ENCODE assay signal across 21 cellular contexts in the genomic region with DNA sequence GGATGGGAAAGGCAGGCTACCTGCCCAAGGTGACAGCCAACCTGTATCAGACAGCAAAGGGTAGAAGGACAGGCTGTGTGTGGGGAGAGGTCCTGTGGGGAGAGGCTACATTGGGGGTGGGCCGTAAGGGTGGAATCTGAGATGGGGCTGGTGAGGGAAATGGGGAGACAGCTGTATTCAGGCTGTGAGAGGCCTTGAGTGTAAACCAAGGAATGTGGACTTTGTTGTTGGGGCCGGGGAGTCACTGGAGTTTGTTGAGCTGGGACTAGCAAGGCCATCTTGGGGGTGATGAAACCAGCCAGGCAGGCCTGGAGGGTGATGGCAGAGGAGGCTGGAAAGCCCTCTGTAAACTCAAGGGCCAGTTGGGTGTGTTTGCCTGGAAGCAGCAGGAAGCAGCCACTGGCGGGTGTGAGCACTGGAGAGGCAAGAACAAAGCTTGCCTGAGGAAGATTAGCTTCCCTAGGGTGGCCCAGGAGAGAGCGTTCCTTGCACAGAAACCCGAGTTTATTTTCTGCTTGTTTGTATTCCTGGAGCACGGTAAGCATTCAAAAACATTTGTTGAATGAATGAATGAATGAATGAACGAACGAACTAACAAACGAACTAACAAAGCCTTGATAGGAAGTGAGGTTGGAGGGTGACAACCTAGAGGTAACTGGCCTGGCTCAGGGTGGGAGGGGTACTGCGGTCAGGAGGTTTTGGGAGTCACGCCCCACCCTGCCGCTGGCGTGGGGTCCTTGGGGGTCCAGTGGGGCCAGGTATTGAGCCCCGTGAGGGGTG. TPM values are rescaled to one million over a fixed set of nuclear protein-coding genes. Genes with fewer than 3 reads are reported as not detected.
DNase-seq lines count a peak whose midpoint lies in the region; ATAC-seq and TF ChIP-seq lines count a peak whose summit lies in the region.
"Had no signal": no experiment of that assay in that cellular context is flagged by ENCODE, and none has a peak within 500 bp of the region (broad histone marks: within the 10 kb centered on the region; RNA-seq: fewer than 3 reads in every experiment).

No MANE protein-coding gene starts in this region.

- H3K9me3 Mint-ChIP-seq in activated CD8-positive, alpha-beta T cell treated with anti-CD3 and anti-CD28 coated beads, Interleukin-2, amount 10 ng/mL, durations not matched to agents 7 days and 5 days (ENCODE audit: insufficient read depth), result no peaks in the 10 kb centered on the region
- no peaks in the 10 kb centered on the region for H3K9me3 Mint-ChIP-seq in activated CD8-positive, alpha-beta T cell treated with anti-CD3 and anti-CD28 coated beads for 36 hours
- H3K9me3 Mint-ChIP-seq in stimulated activated memory B cell treated with anti-CD40 and anti-IgM and Interleukin-4, amounts not matched to agents 10 μg/mL and 1 μg/mL and 100 μg/mL, for 72 hours, result no peaks in the 10 kb centered on the region
- H3K9me3 Mint-ChIP-seq: natural killer cell, T-cell had no signal

- H3K36me3 Mint-ChIP-seq in activated CD8-positive, alpha-beta T cell treated with anti-CD3 and anti-CD28 coated beads, Interleukin-2, amount 10 ng/mL, durations not matched to agents 7 days and 5 days (ENCODE audit: low read depth), result no peaks in the 10 kb centered on the region
- H3K36me3 Mint-ChIP-seq in activated CD8-positive, alpha-beta T cell treated with anti-CD3 and anti-CD28 coated beads for 36 hours (ENCODE audit: low read depth), result no peaks in the 10 kb centered on the region
- no peaks in the 10 kb centered on the region for H3K36me3 Mint-ChIP-seq in stimulated activated memory B cell treated with anti-CD40 and anti-IgM and Interleukin-4, amounts not matched to agents 10 μg/mL and 1 μg/mL and 100 μg/mL, for 72 hours
- H3K36me3 Mint-ChIP-seq: natural killer cell, T-cell had no signal

- H3K4me3 Mint-ChIP-seq in activated CD8-positive, alpha-beta T cell treated with anti-CD3 and anti-CD28 coated beads, Interleukin-2, amount 10 ng/mL, durations not matched to agents 7 days and 5 days, result no peak overlapping the region
- no peak overlapping the region for H3K4me3 Mint-ChIP-seq in activated CD8-positive, alpha-beta T cell treated with anti-CD3 and anti-CD28 coated beads for 36 hours
- no peak overlapping the region for H3K4me3 Mint-ChIP-seq in stimulated activated memory B cell treated with anti-CD40 and anti-IgM and Interleukin-4, amounts not matched to agents 10 μg/mL and 1 μg/mL and 100 μg/mL, for 72 hours
- H3K4me3 Mint-ChIP-seq: natural killer cell, T-cell had no signal

- no peak for DNase-seq in activated CD8-positive, alpha-beta T cell treated with anti-CD3 and anti-CD28 coated beads, Interleukin-2, amount 10 ng/mL, durations not matched to agents 7 days and 5 days
- no peak for DNase-seq in activated CD8-positive, alpha-beta T cell treated with anti-CD3 and anti-CD28 coated beads for 36 hours
- no peak for DNase-seq in SHP77 (lab: John Stamatoyannopoulos, UW)
- DNase-seq: activated naive CD4-positive, alpha-beta T cell treated with anti-CD3 and anti-CD28 coated beads, Interleukin-2, amount 50 U/mL, for 16 hours; COR-L47; EL; head of caudate nucleus; left cardiac atrium; natural killer cell; NCI-H1092 treated with DMSO at 0.1 percent for 48 hours; NCI-H1930; NCI-H345; sigmoid colon; SJCRH30; T-cell had no signal

- CTCF ChIA-PET in activated CD8-positive, alpha-beta T cell treated with anti-CD3 and anti-CD28 coated beads, Interleukin-2, amount 10 ng/mL, durations not matched to agents 7 days and 5 days (lab: Charles Lee), result interaction anchor here (0.6 to 4.8 kb wide), 4 partner anchors 11 to 244 kb away, joined by 3 to 27 read pairs (median 8); no protein-coding TSS in a partner anchor
- CTCF ChIA-PET in activated CD8-positive, alpha-beta T cell treated with anti-CD3 and anti-CD28 coated beads for 36 hours (lab: Charles Lee), result interaction anchor here (0.6 to 4.3 kb wide), 8 partner anchors 9 to 245 kb away, joined by 3 to 20 read pairs (median 4); no protein-coding TSS in a partner anchor

- peaks cover 9% of the 10 kb centered on the region for H3K27me3 Mint-ChIP-seq in activated CD8-positive, alpha-beta T cell treated with anti-CD3 and anti-CD28 coated beads, Interleukin-2, amount 10 ng/mL, durations not matched to agents 7 days and 5 days (ENCODE audit: low read depth)
- peaks cover 2% of the 10 kb centered on the region for H3K27me3 Mint-ChIP-seq in activated CD8-positive, alpha-beta T cell treated with anti-CD3 and anti-CD28 coated beads for 36 hours
- peaks cover 20% of the 10 kb centered on the region for H3K27me3 Mint-ChIP-seq in stimulated activated memory B cell treated with anti-CD40 and anti-IgM and Interleukin-4, amounts not matched to agents 10 μg/mL and 1 μg/mL and 100 μg/mL, for 72 hours

- POLR2A ChIA-PET in activated CD8-positive, alpha-beta T cell treated with anti-CD3 and anti-CD28 coated beads, Interleukin-2, amount 10 ng/mL, durations not matched to agents 7 days and 5 days (lab: Charles Lee), result no interaction called here
- POLR2A ChIA-PET in activated CD8-positive, alpha-beta T cell treated with anti-CD3 and anti-CD28 coated beads for 36 hours (lab: Charles Lee), result interaction anchor here (0.6 kb wide), 1 partner anchor 9 kb away, joined by 3 read pairs; no protein-coding TSS in a partner anchor

- peak overlapping the region; percentile 12 for H3K27ac Mint-ChIP-seq in activated CD8-positive, alpha-beta T cell treated with anti-CD3 and anti-CD28 coated beads, Interleukin-2, amount 10 ng/mL, durations not matched to agents 7 days and 5 days
- H3K27ac Mint-ChIP-seq in activated CD8-positive, alpha-beta T cell treated with anti-CD3 and anti-CD28 coated beads for 36 hours, result no peak overlapping the region
- peak overlapping the region; percentile 12 for H3K27ac Mint-ChIP-seq in stimulated activated memory B cell treated with anti-CD40 and anti-IgM and Interleukin-4, amounts not matched to agents 10 μg/mL and 1 μg/mL and 100 μg/mL, for 72 hours
- H3K27ac Mint-ChIP-seq: natural killer cell, T-cell had no signal

- ATAC-seq in activated CD8-positive, alpha-beta T cell treated with anti-CD3 and anti-CD28 coated beads, Interleukin-2, amount 10 ng/mL, durations not matched to agents 7 days and 5 days, result no peak
- ATAC-seq in activated CD8-positive, alpha-beta T cell treated with anti-CD3 and anti-CD28 coated beads for 36 hours, result no peak
- ATAC-seq in esophagus mucosa, result peak; percentile 27
- ATAC-seq in stimulated activated memory B cell treated with anti-CD40 and anti-IgM and Interleukin-4, amounts not matched to agents 10 μg/mL and 1 μg/mL and 100 μg/mL, for 72 hours, result no peak
- no peak for ATAC-seq in GM19035 (IDR thresholded peaks at IDR 0.05; ENCODE audit: unreplicated experiment)
- ATAC-seq: left cardiac atrium, natural killer cell, T-cell had no signal

- no peaks in the 10 kb centered on the region for H3K4me1 Mint-ChIP-seq in activated CD8-positive, alpha-beta T cell treated with anti-CD3 and anti-CD28 coated beads, Interleukin-2, amount 10 ng/mL, durations not matched to agents 7 days and 5 days (ENCODE audit: low read depth)
- H3K4me1 Mint-ChIP-seq in activated CD8-positive, alpha-beta T cell treated with anti-CD3 and anti-CD28 coated beads for 36 hours (ENCODE audit: low read depth), result peaks cover 5% of the 10 kb centered on the region
- peaks cover 16% of the 10 kb centered on the region for H3K4me1 Mint-ChIP-seq in stimulated activated memory B cell treated with anti-CD40 and anti-IgM and Interleukin-4, amounts not matched to agents 10 μg/mL and 1 μg/mL and 100 μg/mL, for 72 hours

- intact Hi-C loops in activated CD8-positive, alpha-beta T cell treated with anti-CD3 and anti-CD28 coated beads for 36 hours (cut with micrococcal nuclease), result loop anchor here (2.0 kb wide), 1 partner anchor 137 kb away; no protein-coding TSS in a partner anchor

- no peak for TF ChIP-seq CTCF in activated CD8-positive, alpha-beta T cell treated with anti-CD3 and anti-CD28 coated beads for 36 hours (IDR thresholded peaks at IDR 0.05)

RNA-seq across cellular contexts. Expression of a gene that starts 18.9 kb away (rescaled TPM):
- not detected for total RNA-seq in activated CD8-positive, alpha-beta T cell treated with anti-CD3 and anti-CD28 coated beads, Interleukin-2, amount 10 ng/mL, durations not matched to agents 7 days and 5 days
- total RNA-seq in activated CD8-positive, alpha-beta T cell treated with anti-CD3 and anti-CD28 coated beads for 36 hours, result under 1 TPM; 0.09 to 0.11 TPM
- not detected for total RNA-seq in esophagus mucosa
- total RNA-seq: SJCRH30 had no signal

RNA-seq across cellular contexts. Expression of a gene that starts 32.9 kb away (rescaled TPM):
- 10 to 100 TPM; 42.5 to 47.2 TPM for total RNA-seq in activated CD8-positive, alpha-beta T cell treated with anti-CD3 and anti-CD28 coated beads, Interleukin-2, amount 10 ng/mL, durations not matched to agents 7 days and 5 days
- total RNA-seq in activated CD8-positive, alpha-beta T cell treated with anti-CD3 and anti-CD28 coated beads for 36 hours, result 10 to 100 TPM; 86.2 to 86.5 TPM
- total RNA-seq in esophagus mucosa, result 40.2 TPM

RNA-seq across cellular contexts. Expression of a gene that starts 35.9 kb away (rescaled TPM):
- not detected for total RNA-seq in activated CD8-positive, alpha-beta T cell treated with anti-CD3 and anti-CD28 coated beads, Interleukin-2, amount 10 ng/mL, durations not matched to agents 7 days and 5 days
- not detected for total RNA-seq in activated CD8-positive, alpha-beta T cell treated with anti-CD3 and anti-CD28 coated beads for 36 hours
- not detected for total RNA-seq in esophagus mucosa
- total RNA-seq: cardiac septum, left cardiac atrium, LHCN-M2, mesenteric fat pad, natural killer cell, sigmoid colon, SJCRH30, T-cell had no signal

RNA-seq across cellular contexts. Expression of a gene that starts 46.4 kb away (rescaled TPM):
- not detected for total RNA-seq in activated CD8-positive, alpha-beta T cell treated with anti-CD3 and anti-CD28 coated beads, Interleukin-2, amount 10 ng/mL, durations not matched to agents 7 days and 5 days
- 1 to 10 TPM; 2.2 to 2.4 TPM for total RNA-seq in activated CD8-positive, alpha-beta T cell treated with anti-CD3 and anti-CD28 coated beads for 36 hours
- total RNA-seq in esophagus mucosa, result 0.28 TPM
- total RNA-seq: LHCN-M2, sigmoid colon, SJCRH30 had no signal
